In genomic region chr9:131365546-131365945, GRCh38 we compare ENCODE assay signal across 21 cellular contexts. TPM values are rescaled to one million over a fixed set of nuclear protein-coding genes. Genes with fewer than 3 reads are reported as not detected.
DNase-seq lines count a peak whose midpoint lies in the region; ATAC-seq and TF ChIP-seq lines count a peak whose summit lies in the region.
"Had no signal": no experiment of that assay in that cellular context is flagged by ENCODE, and none has a peak within 500 bp of the region (broad histone marks: within the 10 kb centered on the region; RNA-seq: fewer than 3 reads in every experiment).

No MANE protein-coding gene starts in this region.

- H2BK15ac ChIP-seq in mesenchymal stem cell (ENCODE audit: low read depth, poor library complexity, severe bottlenecking), result no peak overlapping the region

- no peak overlapping the region for H2BK12ac ChIP-seq in mesenchymal stem cell (ENCODE audit: low read length in 2 of 2)

- H2AK5ac ChIP-seq in mesenchymal stem cell (ENCODE audit: low read length, severe bottlenecking), result peak overlapping the region; percentile 49

- H3K27ac ChIP-seq in mesenchymal stem cell (ENCODE audit: low read length, poor library complexity, severe bottlenecking), result no peak overlapping the region
- H3K27ac ChIP-seq: 22Rv1, BLaER1, C4-2B had no signal

- no peak overlapping the region for H2AFZ ChIP-seq in mesenchymal stem cell (ENCODE audit: low read depth, low read length)

- no peaks in the 10 kb centered on the region for H3K79me1 ChIP-seq in mesenchymal stem cell (replicated peaks; ENCODE audit: low read length, poor library complexity, severe bottlenecking)

- H3K23ac ChIP-seq in mesenchymal stem cell (ENCODE audit: low read length in 2 of 2), result no peak overlapping the region

- H4K91ac ChIP-seq in mesenchymal stem cell (ENCODE audit: low read length), result no peak overlapping the region

- H2BK5ac ChIP-seq in mesenchymal stem cell (ENCODE audit: low read depth, low read length, poor library complexity, severe bottlenecking), result no peak overlapping the region

- H3K36me3 Mint-ChIP-seq in activated naive CD4-positive, alpha-beta T cell treated with anti-CD3 and anti-CD28 coated beads, Interleukin-2, amount 50 U/mL, for 24 hours, result no peaks in the 10 kb centered on the region
- no peaks in the 10 kb centered on the region for H3K36me3 Mint-ChIP-seq in activated naive CD8-positive, alpha-beta T cell treated with anti-CD3 and anti-CD28 coated beads, Interleukin-2, amount 50 U/mL, for 24 hours (ENCODE audit: low read depth)
- H3K36me3 Mint-ChIP-seq: CD4-positive, CD25-positive, alpha-beta regulatory T cell; CD8-positive, alpha-beta T cell had no signal

- peaks cover 17% of the 10 kb centered on the region for H3K4me1 Mint-ChIP-seq in activated naive CD4-positive, alpha-beta T cell treated with anti-CD3 and anti-CD28 coated beads, Interleukin-2, amount 50 U/mL, for 24 hours
- peaks cover 12% of the 10 kb centered on the region for H3K4me1 Mint-ChIP-seq in activated naive CD8-positive, alpha-beta T cell treated with anti-CD3 and anti-CD28 coated beads, Interleukin-2, amount 50 U/mL, for 24 hours

- H3K14ac ChIP-seq in mesenchymal stem cell (ENCODE audit: low read length in 2 of 2), result no peak overlapping the region

- 90% methylated on average over 1 of the region's 1 CpG for WGBS in mesenchymal stem cell

- POLR2A ChIA-PET in HEK293T (lab: Yijun Ruan, JAX), result no interaction called here

- H2BK120ac ChIP-seq in mesenchymal stem cell (ENCODE audit: low read depth, low read length), result no peak overlapping the region

- H3K27ac Mint-ChIP-seq in activated naive CD4-positive, alpha-beta T cell treated with anti-CD3 and anti-CD28 coated beads, Interleukin-2, amount 50 U/mL, for 24 hours, result peak overlapping the region; percentile 74
- peak overlapping the region; percentile 50 for H3K27ac Mint-ChIP-seq in activated naive CD8-positive, alpha-beta T cell treated with anti-CD3 and anti-CD28 coated beads, Interleukin-2, amount 50 U/mL, for 24 hours
- H3K27ac Mint-ChIP-seq: B cell; CD4-positive, CD25-positive, alpha-beta regulatory T cell; CD8-positive, alpha-beta T cell; HFFc6 had no signal

- peaks cover 11% of the 10 kb centered on the region for H3K4me1 ChIP-seq in mesenchymal stem cell (ENCODE audit: control insufficient read depth, insufficient read depth, low read depth, low read length)

- H3K4me3 ChIP-seq in mesenchymal stem cell (ENCODE audit: insufficient read depth in 1 of 2, low read depth in 1 of 2, low read length in 2 of 2), result no peak overlapping the region
- H3K4me3 ChIP-seq: BLaER1 had no signal

- H4K8ac ChIP-seq in mesenchymal stem cell (ENCODE audit: low read length), result no peak overlapping the region

- no peak overlapping the region for H3K4ac ChIP-seq in mesenchymal stem cell (ENCODE audit: low read depth in 1 of 2, low read length in 2 of 2)

- DNase-seq in activated naive CD4-positive, alpha-beta T cell treated with Interleukin-2 at 50 U/mL for 16 hours, result no peak
- DNase-seq in activated naive CD8-positive, alpha-beta T cell treated with anti-CD3 and anti-CD28 coated beads, Interleukin-2, amount 50 U/mL, for 24 hours, result no peak
- DNase-seq in mesenchymal stem cell, result no peak
- DNase-seq in stimulated activated CD4-positive, alpha-beta T cell treated with anti-CD3 and anti-CD28 coated beads, Interleukin-4, amount 100 ng/mL, for 1 hour, result no peak
- no peak for DNase-seq in HEK293T (ENCODE audit: extremely low spot score)
- DNase-seq in left cardiac atrium, result no peak
- DNase-seq: CD4-positive, CD25-positive, alpha-beta regulatory T cell; CD8-positive, alpha-beta T cell; DMS 273 treated with DMSO at 0.1 percent for 48 hours; DMS53; DMS79 treated with DMSO at 0.1 percent for 48 hours; GF-D8; GOT3; H7; HCEC 1CT; HFFc6 had no signal

- H3K9ac ChIP-seq in mesenchymal stem cell (ENCODE audit: low read length), result no peak overlapping the region
- H3K9ac ChIP-seq: BLaER1 had no signal

- no peak overlapping the region for H3K4me2 ChIP-seq in mesenchymal stem cell (ENCODE audit: low read length, poor library complexity, severe bottlenecking)
- H3K4me2 ChIP-seq: BLaER1 had no signal

- no peak overlapping the region for H3K18ac ChIP-seq in mesenchymal stem cell (ENCODE audit: low read depth in 1 of 2, low read length in 2 of 2)

- no peaks in the 10 kb centered on the region for H3K9me3 Mint-ChIP-seq in activated naive CD4-positive, alpha-beta T cell treated with anti-CD3 and anti-CD28 coated beads, Interleukin-2, amount 50 U/mL, for 24 hours
- H3K9me3 Mint-ChIP-seq in activated naive CD8-positive, alpha-beta T cell treated with anti-CD3 and anti-CD28 coated beads, Interleukin-2, amount 50 U/mL, for 24 hours, result no peaks in the 10 kb centered on the region
- H3K9me3 Mint-ChIP-seq: CD4-positive, CD25-positive, alpha-beta regulatory T cell; CD8-positive, alpha-beta T cell; HFFc6 had no signal

- H3K4me3 Mint-ChIP-seq in activated naive CD4-positive, alpha-beta T cell treated with anti-CD3 and anti-CD28 coated beads, Interleukin-2, amount 50 U/mL, for 24 hours, result no peak overlapping the region
- H3K4me3 Mint-ChIP-seq in activated naive CD8-positive, alpha-beta T cell treated with anti-CD3 and anti-CD28 coated beads, Interleukin-2, amount 50 U/mL, for 24 hours, result no peak overlapping the region
- H3K4me3 Mint-ChIP-seq: B cell; CD8-positive, alpha-beta T cell; HFFc6 had no signal

- no peaks in the 10 kb centered on the region for H3K27me3 Mint-ChIP-seq in activated naive CD4-positive, alpha-beta T cell treated with anti-CD3 and anti-CD28 coated beads, Interleukin-2, amount 50 U/mL, for 24 hours
- no peaks in the 10 kb centered on the region for H3K27me3 Mint-ChIP-seq in activated naive CD8-positive, alpha-beta T cell treated with anti-CD3 and anti-CD28 coated beads, Interleukin-2, amount 50 U/mL, for 24 hours
- H3K27me3 Mint-ChIP-seq: B cell; CD4-positive, CD25-positive, alpha-beta regulatory T cell had no signal

- no peaks in the 10 kb centered on the region for H3K36me3 ChIP-seq in mesenchymal stem cell (ENCODE audit: control insufficient read depth in 1 of 2, insufficient read depth in 2 of 2, low read depth in 1 of 2, low read length in 2 of 2)
- H3K36me3 ChIP-seq: BLaER1 had no signal

- ATAC-seq in activated naive CD8-positive, alpha-beta T cell treated with anti-CD3 and anti-CD28 coated beads, Interleukin-2, amount 50 U/mL, for 24 hours, result no peak
- ATAC-seq in left cardiac atrium, result no peak
- ATAC-seq: CD8-positive, alpha-beta T cell had no signal

- H3K27me3 ChIP-seq in mesenchymal stem cell (ENCODE audit: control insufficient read depth in 1 of 2, insufficient read depth in 1 of 2, low read length in 2 of 2), result no peaks in the 10 kb centered on the region
- H3K27me3 ChIP-seq: BLaER1 had no signal

- CTCF ChIA-PET in HEK293T (lab: Yijun Ruan, JAX), result no interaction called here

- intact Hi-C loops in left cardiac atrium (cut with DNase I), result loop anchor here (5.0 to 10.0 kb wide), 2 partner anchors 112 to 119 kb away; no protein-coding TSS in a partner anchor

- no peaks in the 10 kb centered on the region for H3K9me3 ChIP-seq in mesenchymal stem cell (ENCODE audit: control insufficient read depth, low read length)
- H3K9me3 ChIP-seq: BLaER1 had no signal

TF ChIP-seq in HEK293T, 16 proteins besides CTCF, POLR2A, EP300 and RAD21:
- TF ChIP-seq L3MBTL2 (conservative IDR thresholded peaks at IDR 0.05) (no peak), PKNOX1 (IDR thresholded peaks at IDR 0.05) (no peak), ELF4 (IDR thresholded peaks at IDR 0.05) (no peak), FOXM1 (IDR thresholded peaks at IDR 0.05; ENCODE audit: borderline replicate concordance) (no peak), FOXA1 (IDR thresholded peaks at IDR 0.05) (no peak), SUZ12 (IDR thresholded peaks at IDR 0.05) (no peak), TARDBP (IDR thresholded peaks at IDR 0.05) (no peak), LEF1 (IDR thresholded peaks at IDR 0.05; ENCODE audit: borderline replicate concordance) (no peak), BHLHE40 (IDR thresholded peaks at IDR 0.05; ENCODE audit: borderline replicate concordance) (no peak), ZNF384 (IDR thresholded peaks at IDR 0.05) (no peak), FOXK2 (IDR thresholded peaks at IDR 0.05) (no peak), HDGF (IDR thresholded peaks at IDR 0.05; ENCODE audit: borderline replicate concordance) (no peak), SP1 (IDR thresholded peaks at IDR 0.05) (no peak)
TF ChIP-seq in HEK293T: peak in this region for 0.

RNA-seq across cellular contexts. Expression of gene PRRC2B, which starts 28.3 kb away (rescaled TPM):
- polyA plus RNA-seq in mesenchymal stem cell (2013, experiment 1 of 2), result 55.8 TPM
- 53.6 TPM for polyA plus RNA-seq in mesenchymal stem cell (2013, experiment 2 of 2)
- 100 to 1,000 TPM; 136 to 155 TPM for total RNA-seq in left cardiac atrium
